In the genomic region with DNA sequence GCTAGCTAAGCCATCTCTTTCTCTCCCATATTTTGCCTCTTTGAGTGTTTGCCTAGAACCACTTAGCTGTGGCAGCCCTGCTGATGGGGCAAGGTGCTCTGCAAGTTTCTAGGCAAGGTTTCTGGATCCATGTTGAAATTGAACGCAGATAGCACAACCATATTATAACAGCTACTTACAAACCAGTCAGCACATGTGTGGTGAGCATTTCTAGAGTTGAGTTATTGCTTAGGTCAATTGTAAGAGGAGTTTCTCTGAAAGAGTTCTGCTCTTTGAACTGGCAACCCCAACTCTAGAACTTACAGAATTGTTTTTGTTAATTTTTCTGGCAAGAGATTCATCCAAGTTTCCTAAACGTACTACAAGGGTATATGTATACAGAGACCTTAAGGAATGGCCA, we compare ENCODE assay signal across 20 cellular contexts.
A peak's percentile ranks its signal among the peaks of the same experiment; 100 is the strongest.
DNase-seq lines count a peak whose midpoint lies in the region; ATAC-seq, FAIRE-seq and TF ChIP-seq lines count a peak whose summit lies in the region.
"Had no signal": no experiment of that assay in that cellular context is flagged by ENCODE, and none has a peak within 500 bp of the region (broad histone marks: within the 10 kb centered on the region; RNA-seq: fewer than 3 reads in every experiment).

No MANE protein-coding gene starts in this region.

- no peaks in the 10 kb centered on the region for H3K27me3 Mint-ChIP-seq in T-helper 1 cell treated with Interleukin-12 subunit alpha and Interleukin-12 subunit beta and Interleukin-4 antibody, amounts not matched to agents 30 μg/mL and 1 μg/mL, for 36 hours (ENCODE audit: low read depth)
- H3K27me3 Mint-ChIP-seq: CD4-positive, alpha-beta memory T cell had no signal

- peaks cover 29% of the 10 kb centered on the region for H3K4me1 Mint-ChIP-seq in T-helper 1 cell treated with Interleukin-12 subunit alpha and Interleukin-12 subunit beta and Interleukin-4 antibody, amounts not matched to agents 30 μg/mL and 1 μg/mL, for 36 hours (ENCODE audit: low read depth)

- no peaks in the 10 kb centered on the region for H3K9me3 ChIP-seq in BLaER1
- H3K9me3 ChIP-seq in BLaER1 treated with 17β-estradiol and CSF1 and Interleukin-3, amounts not matched to agents 10 nM and 100 nM (replicated peaks in 1 of 11), result 0 out of 22 replicates have a peak, but pooled peaks cover 0 to 5% (median 0%) of the 10 kb centered on the region in 11 experiments
- no peaks in the 10 kb centered on the region for H3K9me3 ChIP-seq in left lung
- H3K9me3 ChIP-seq: SJCRH30 had no signal

- peak overlapping the region; percentile 78 for H3K4me2 ChIP-seq in BLaER1
- H3K4me2 ChIP-seq in BLaER1 treated with 17β-estradiol and CSF1 and Interleukin-3, amounts not matched to agents 10 nM and 100 nM, result peak overlapping the region in 8 of 11 experiments; percentile 56 to 89 (median 72); a peak in 11 of 22 replicates

- no peak for TF ChIP-seq CTCF in left lung (IDR thresholded peaks at IDR 0.05)

- DNase-seq in left lung (no peak), HTR-8/SVneo (ENCODE audit: insufficient read length, low spot score) (no peak)
- DNase-seq in activated T-cell treated with anti-CD3 and anti-CD28 coated beads, Interleukin-2, amount 50 U/mL, for 1 hour, result no peak
- DNase-seq in stimulated activated naive CD4-positive, alpha-beta T cell treated with Interleukin-2 at 50 U/mL for 16 hours (lab: John Stamatoyannopoulos, UW), result no peak
- DNase-seq: CD4-positive, alpha-beta memory T cell; DND-41; HCEC 1CT; NCI-H1092 treated with DMSO at 0.1 percent for 48 hours; NCI-H1436 treated with DMSO at 0.1 percent for 48 hours; NCI-H2029; NCI-H2171; NCI-H524 treated with DMSO at 0.1 percent for 48 hours; SJCRH30 had no signal

- no peaks in the 10 kb centered on the region for H4K20me1 ChIP-seq in BLaER1
- no peaks in the 10 kb centered on the region for H4K20me1 ChIP-seq in BLaER1 treated with 17β-estradiol and CSF1 and Interleukin-3, amounts not matched to agents 10 nM and 100 nM

- no peak for FAIRE-seq in HTR-8/SVneo (lab: Jason Lieb, UNC)
- FAIRE-seq: GM12878, HepG2, K562, RCC 7860 had no signal

- no peak overlapping the region for H3K9ac ChIP-seq in BLaER1
- no peak overlapping the region for H3K9ac ChIP-seq in BLaER1 treated with 17β-estradiol and CSF1 and Interleukin-3, amounts not matched to agents 10 nM and 100 nM

- ATAC-seq in left lung, result peak; percentile 41
- ATAC-seq: GM12878, HepG2 had no signal

- H3K27ac ChIP-seq in BLaER1 (peak overlapping the region; percentile 51; the same call in 1 of the 2 replicates), left lung (no peak overlapping the region)
- H3K27ac ChIP-seq in BLaER1 treated with 17β-estradiol and CSF1 and Interleukin-3, amounts not matched to agents 10 nM and 100 nM, result no peak overlapping the region
- H3K27ac ChIP-seq: SJCRH30 had no signal

- H3K27me3 ChIP-seq in BLaER1, result no peaks in the 10 kb centered on the region
- no peaks in the 10 kb centered on the region for H3K27me3 ChIP-seq in BLaER1 treated with 17β-estradiol and CSF1 and Interleukin-3, amounts not matched to agents 10 nM and 100 nM
- no peaks in the 10 kb centered on the region for H3K27me3 ChIP-seq in left lung
- H3K27me3 ChIP-seq: SJCRH30 had no signal

- peaks cover 1% of the 10 kb centered on the region for H3K36me3 Mint-ChIP-seq in T-helper 1 cell treated with Interleukin-12 subunit alpha and Interleukin-12 subunit beta and Interleukin-4 antibody, amounts not matched to agents 30 μg/mL and 1 μg/mL, for 36 hours (ENCODE audit: low read depth)

- H3K4me3 Mint-ChIP-seq in T-helper 1 cell treated with Interleukin-12 subunit alpha and Interleukin-12 subunit beta and Interleukin-4 antibody, amounts not matched to agents 30 μg/mL and 1 μg/mL, for 36 hours, result no peak overlapping the region

- no peaks in the 10 kb centered on the region for H3K36me3 ChIP-seq in BLaER1
- no peaks in the 10 kb centered on the region for H3K36me3 ChIP-seq in BLaER1 treated with 17β-estradiol and CSF1 and Interleukin-3, amounts not matched to agents 10 nM and 100 nM
- H3K36me3 ChIP-seq in left lung, result no peaks in the 10 kb centered on the region
- H3K36me3 ChIP-seq: SJCRH30 had no signal

- no peaks in the 10 kb centered on the region for H3K9me3 Mint-ChIP-seq in T-helper 1 cell treated with Interleukin-12 subunit alpha and Interleukin-12 subunit beta and Interleukin-4 antibody, amounts not matched to agents 30 μg/mL and 1 μg/mL, for 36 hours
- H3K9me3 Mint-ChIP-seq: CD4-positive, alpha-beta memory T cell had no signal

- peak overlapping the region; percentile 71 for H3K27ac Mint-ChIP-seq in T-helper 1 cell treated with Interleukin-12 subunit alpha and Interleukin-12 subunit beta and Interleukin-4 antibody, amounts not matched to agents 30 μg/mL and 1 μg/mL, for 36 hours

- H3K4me3 ChIP-seq in BLaER1 (no peak overlapping the region), left lung (no peak overlapping the region)
- H3K4me3 ChIP-seq in BLaER1 treated with 17β-estradiol and CSF1 and Interleukin-3, amounts not matched to agents 10 nM and 100 nM, result no peak overlapping the region
- H3K4me3 ChIP-seq: GM12878, K562, SJCRH30 had no signal

- H3K4me1 ChIP-seq in BLaER1 (peaks cover 48% of the 10 kb centered on the region), left lung (peaks cover 0 to 7% of the 10 kb centered on the region in 2 donors)
- H3K4me1 ChIP-seq in BLaER1 treated with 17β-estradiol and CSF1 and Interleukin-3, amounts not matched to agents 10 nM and 100 nM, result peaks cover 23 to 46% (median 38%) of the 10 kb centered on the region in 10 experiments

- intact Hi-C loops in left lung (cut with DNase I), result no loop called here
